In genomic region chr20:31566658-31567379, GRCh38 we compare ENCODE assay signal across 8 cellular contexts. TPM values are rescaled to one million over a fixed set of nuclear protein-coding genes. Genes with fewer than 3 reads are reported as not detected.
DNase-seq lines count a peak whose midpoint lies in the region; ATAC-seq and FAIRE-seq lines count a peak whose summit lies in the region.

No MANE protein-coding gene starts in this region.

- H3K4me3 Mint-ChIP-seq in CD4-positive, CD25-positive, alpha-beta regulatory T cell, result no peak overlapping the region
- H3K4me3 Mint-ChIP-seq in IgD-negative memory B cell, result no peak overlapping the region

- peaks cover 16% of the 10 kb centered on the region for H3K36me3 Mint-ChIP-seq in CD4-positive, CD25-positive, alpha-beta regulatory T cell
- H3K36me3 Mint-ChIP-seq in IgD-negative memory B cell, result no peaks in the 10 kb centered on the region

- ATAC-seq in CD4-positive, CD25-positive, alpha-beta regulatory T cell (ENCODE audit: low read depth in 2 of 2), result no peak
- ATAC-seq in HG02973 (IDR thresholded peaks at IDR 0.05; ENCODE audit: unreplicated experiment) (no peak), GM21360 (IDR thresholded peaks at IDR 0.05; ENCODE audit: unreplicated experiment) (no peak), GM19035 (IDR thresholded peaks at IDR 0.05; ENCODE audit: unreplicated experiment) (no peak)

- FAIRE-seq in frontal cortex (lab: Jason Lieb, UNC), result no peak

- no peaks in the 10 kb centered on the region for H3K27me3 ChIP-seq in CD4-positive, CD25-positive, alpha-beta regulatory T cell (ENCODE audit: control insufficient read depth, insufficient read depth, low read length)

- no peak overlapping the region for H3K4me3 ChIP-seq in CD4-positive, CD25-positive, alpha-beta regulatory T cell (ENCODE audit: low read depth, low read length)

- H3K36me3 ChIP-seq in CD4-positive, CD25-positive, alpha-beta regulatory T cell (ENCODE audit: control insufficient read depth, insufficient read depth, low read length), result peaks cover 31% of the 10 kb centered on the region

- no peaks in the 10 kb centered on the region for H3K27me3 Mint-ChIP-seq in CD4-positive, CD25-positive, alpha-beta regulatory T cell
- no peaks in the 10 kb centered on the region for H3K27me3 Mint-ChIP-seq in IgD-negative memory B cell

- H3K4me1 ChIP-seq in CD4-positive, CD25-positive, alpha-beta regulatory T cell (ENCODE audit: control insufficient read depth, insufficient read depth, low read length, poor library complexity, severe bottlenecking), result peaks cover 6% of the 10 kb centered on the region

- H3K27ac Mint-ChIP-seq in CD4-positive, CD25-positive, alpha-beta regulatory T cell, result peak overlapping the region; percentile 38 to 62 (median 41)
- H3K27ac Mint-ChIP-seq in IgD-negative memory B cell, result peak overlapping the region in 2 of 3 donors; percentile 36 to 55

- no peak overlapping the region for H3K27ac ChIP-seq in CD4-positive, CD25-positive, alpha-beta regulatory T cell (ENCODE audit: insufficient read depth, low read length, poor library complexity, severe bottlenecking)

- H3K9me3 Mint-ChIP-seq in CD4-positive, CD25-positive, alpha-beta regulatory T cell, result no peaks in the 10 kb centered on the region
- H3K9me3 Mint-ChIP-seq in IgD-negative memory B cell, result no peaks in the 10 kb centered on the region

- peaks cover 0 to 16% (median 7%) of the 10 kb centered on the region in 4 donors for H3K4me1 Mint-ChIP-seq in CD4-positive, CD25-positive, alpha-beta regulatory T cell
- H3K4me1 Mint-ChIP-seq in IgD-negative memory B cell, result peaks cover 4 to 10% (median 5%) of the 10 kb centered on the region in 3 donors

- H3K9me3 ChIP-seq in CD4-positive, CD25-positive, alpha-beta regulatory T cell (ENCODE audit: control insufficient read depth in 2 of 2, low read length in 2 of 2), result no peaks in the 10 kb centered on the region

- DNase-seq in CD4-positive, CD25-positive, alpha-beta regulatory T cell, result no peak
- DNase-seq in SHP77 treated with DMSO at 0.1 percent for 48 hours (lab: John Stamatoyannopoulos, UW), result peak; percentile 41
- peak; percentile 46 for DNase-seq in iPS-NIHi7 (ENCODE audit: extremely low spot score)
- no peak for DNase-seq in frontal cortex (ENCODE audit: low spot score in 2 of 2)

RNA-seq across cellular contexts. Expression of gene ID1, which starts 38.3 kb away (rescaled TPM):
- total RNA-seq in CD4-positive, CD25-positive, alpha-beta regulatory T cell, result 9.4 TPM
- polyA plus RNA-seq in CD4-positive, CD25-positive, alpha-beta regulatory T cell, result 1 to 10 TPM in 2 of 4 donors, under 1 TPM in 2; 0.71 to 2.6 (median 0.91) TPM
- polyA plus RNA-seq in IgD-negative memory B cell, result 2.2 TPM
- total RNA-seq in frontal cortex, result 46.1 TPM

RNA-seq across cellular contexts. Expression of gene HM13, which starts 52.6 kb away (rescaled TPM):
- total RNA-seq in CD4-positive, CD25-positive, alpha-beta regulatory T cell, result 111 TPM
- polyA plus RNA-seq in CD4-positive, CD25-positive, alpha-beta regulatory T cell, result 100 to 1,000 TPM; 119 to 142 (median 137) TPM
- polyA plus RNA-seq in IgD-negative memory B cell, result 109 TPM
- total RNA-seq in frontal cortex, result 26.1 TPM

Comparison
In these comparisons a context has a peak if more than half of its experiments do, and no peak if none do; other contexts are left out.
1. DNase-seq: peak in SHP77 treated with DMSO at 0.1 percent for 48 hours (single experiment) and iPS-NIHi7 (single experiment); none in CD4-positive, CD25-positive, alpha-beta regulatory T cell (0 of 3) and frontal cortex (0 of 2).